10 cellular contexts compared by ENCODE assay signal in the genomic region with DNA sequence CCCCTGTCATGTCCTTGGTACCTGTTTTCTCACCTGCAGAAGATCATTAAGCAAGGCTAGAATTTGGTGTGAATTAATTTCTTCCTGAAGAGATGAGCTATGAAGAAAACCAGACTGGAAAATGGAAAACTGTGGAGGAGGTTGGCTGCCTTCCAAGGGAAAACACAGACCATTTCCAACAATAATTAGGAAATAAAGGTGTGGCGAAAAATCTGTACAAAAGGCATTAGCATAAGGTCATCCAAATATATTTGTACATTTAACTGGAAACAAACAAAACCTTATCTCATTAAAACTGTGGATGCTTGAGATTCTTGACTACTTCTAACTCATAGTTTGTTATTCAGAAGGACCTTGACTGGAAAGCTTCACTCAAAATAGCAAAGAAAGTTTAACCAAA. TPM values are rescaled to one million over a fixed set of nuclear protein-coding genes. Genes with fewer than 3 reads are reported as not detected.
DNase-seq lines count a peak whose midpoint lies in the region; ATAC-seq and TF ChIP-seq lines count a peak whose summit lies in the region.
"Had no signal": no experiment of that assay in that cellular context is flagged by ENCODE, and none has a peak within 500 bp of the region (broad histone marks: within the 10 kb centered on the region; RNA-seq: fewer than 3 reads in every experiment).

No MANE protein-coding gene starts in this region.

- H3K4me3 ChIP-seq in heart left ventricle (peak overlapping the region in 9 of 12 donors; percentile 60 to 97 (median 74)), body of pancreas (no peak overlapping the region), upper lobe of right lung (peak overlapping the region; percentile 76)
- H3K4me3 ChIP-seq: mucosa of descending colon had no signal

- H3K9me3 Mint-ChIP-seq in memory B cell: no peaks in the 10 kb centered on the region

- 37 to 49% (median 38%) methylated on average over 1 of the region's 1 CpG for WGBS in heart left ventricle, 4 donors
- 4 to 12% methylated on average over 1 of the region's 1 CpG for WGBS in body of pancreas, 2 donors

- peaks cover 11% of the 10 kb centered on the region for H3K36me3 Mint-ChIP-seq in memory B cell

- DNase-seq in heart left ventricle: no peak
- DNase-seq in cardiac septum (ENCODE audit: low spot score): no peak
- no peak for DNase-seq in body of pancreas
- DNase-seq in memory B cell (ENCODE audit: low spot score in 2 of 2): no peak
- no peak for DNase-seq in upper lobe of right lung
- no peak for DNase-seq in AG08396 (ENCODE audit: low spot score)
- no peak for DNase-seq in LoVo (ENCODE audit: low spot score)
- DNase-seq in putamen (ENCODE audit: low spot score): no peak
- DNase-seq: NCI-H1694 treated with DMSO at 0.1 percent for 48 hours had no signal

- peak overlapping the region; percentile 72 for H3K27ac Mint-ChIP-seq in memory B cell

- H3K4me1 Mint-ChIP-seq in memory B cell: peaks cover 22% of the 10 kb centered on the region

- H3K27me3 ChIP-seq in heart left ventricle (no peaks in the 10 kb centered on the region), body of pancreas (no peaks in the 10 kb centered on the region), upper lobe of right lung (no peaks in the 10 kb centered on the region)

- ATAC-seq in heart left ventricle (no peak), body of pancreas (no peak), memory B cell (ENCODE audit: low read depth) (no peak), upper lobe of right lung (no peak)
- ATAC-seq: mucosa of descending colon had no signal

- TF ChIP-seq POLR2A in heart left ventricle (IDR thresholded peaks at IDR 0.05) (no peak), body of pancreas (IDR thresholded peaks at IDR 0.05) (no peak)

- H3K4me1 ChIP-seq in heart left ventricle (peaks cover 0 to 62% (median 29%) of the 10 kb centered on the region in 12 donors), body of pancreas (peaks cover 39% of the 10 kb centered on the region), upper lobe of right lung (peaks cover 25% of the 10 kb centered on the region)

- no peaks in the 10 kb centered on the region for H3K27me3 Mint-ChIP-seq in memory B cell

- peak overlapping the region; percentile 15 to 100 (median 96) for H3K27ac ChIP-seq in heart left ventricle
- peak overlapping the region; percentile 52 to 99 (median 95) for H3K27ac ChIP-seq in body of pancreas
- H3K27ac ChIP-seq in upper lobe of right lung: peak overlapping the region; percentile 97

- H3K36me3 ChIP-seq in heart left ventricle (peaks cover 0 to 4% (median 0%) of the 10 kb centered on the region in 9 donors), body of pancreas (replicated peaks in 1 of 2; ENCODE audit: insufficient read depth in 1 of 2, low read depth in 2 of 2) (no peaks in the 10 kb centered on the region), upper lobe of right lung (no peaks in the 10 kb centered on the region)

- intact Hi-C loops in heart left ventricle (cut with DNase I) (loop anchor here in 2 of 10 donors (5.0 to 10.0 kb wide), 3 partner anchors 51 to 209 kb away; a partner anchor contains a TSS), cardiac septum (cut with DNase I) (loop anchor here (1.0 to 10.0 kb wide), 4 partner anchors 8 to 419 kb away; a partner anchor contains a TSS), body of pancreas (cut with DNase I) (no loop called here), upper lobe of right lung (cut with DNase I) (no loop called here)

- H3K9me3 ChIP-seq in heart left ventricle (peaks cover 0 to 6% (median 0%) of the 10 kb centered on the region in 12 donors), body of pancreas (no peaks in the 10 kb centered on the region), upper lobe of right lung (no peaks in the 10 kb centered on the region)

- no peak for TF ChIP-seq CTCF in heart left ventricle (IDR thresholded peaks at IDR 0.05)
- TF ChIP-seq CTCF in body of pancreas (IDR thresholded peaks at IDR 0.05): no peak
- no peak for TF ChIP-seq CTCF in upper lobe of right lung (IDR thresholded peaks at IDR 0.05)

- peak overlapping the region; percentile 46 for H3K4me3 Mint-ChIP-seq in memory B cell

RNA-seq across cellular contexts. Expression of a gene that starts 1.7 kb away (rescaled TPM):
- total RNA-seq in heart left ventricle: 10 to 100 TPM; 28.6 to 53.1 (median 32.7) TPM
- 10 to 100 TPM; 23.1 to 36.1 TPM for polyA plus RNA-seq in heart left ventricle
- total RNA-seq in cardiac septum: 33.9 TPM
- 10 to 100 TPM in 1 of 2 donors, 1 to 10 TPM in 1; 5.9 to 32.2 TPM for total RNA-seq in body of pancreas
- total RNA-seq in upper lobe of right lung: 42.3 TPM

RNA-seq across cellular contexts. Expression of a gene that starts 50.7 kb away (rescaled TPM):
- 10 to 100 TPM; 33.0 to 57.8 (median 47.9) TPM for total RNA-seq in heart left ventricle
- polyA plus RNA-seq in heart left ventricle: 10 to 100 TPM; 10.0 to 34.0 TPM
- 59.7 TPM for total RNA-seq in cardiac septum
- 10 to 100 TPM; 23.7 to 25.9 TPM for total RNA-seq in body of pancreas
- total RNA-seq in upper lobe of right lung: 46.7 TPM

Comparison
In these comparisons a context has a peak if more than half of its experiments do, and no peak if none do; other contexts are left out.
1. H3K4me3 ChIP-seq: peak in heart left ventricle (9 of 12) and upper lobe of right lung (single experiment); none in body of pancreas (0 of 2).
2. Peak in every context shown above with its lines, with median percentiles within 50 percentile points of each other: H3K27ac ChIP-seq.